ENCODE assay signal across 1 cellular context in genomic region chr16:21617592-21617991, GRCh38.
TF ChIP-seq lines count a peak whose summit lies in the region.

No MANE protein-coding gene starts in this region.

TF ChIP-seq in K562, 482 proteins besides CTCF, POLR2A, EP300 and RAD21 (continued from another document):
- TF ChIP-seq PKNOX1 (IDR thresholded peaks at IDR 0.05) = peak; percentile 81
- peak; percentile 67 for TF ChIP-seq ZNF316 (IDR thresholded peaks at IDR 0.05)
TF ChIP-seq in K562: peak in this region for 5; not testable (repeated sequence) for 477.
